Comparison of ENCODE assay signal across 15 cellular contexts in genomic region chr13:98448642-98448928, GRCh38.
DNase-seq lines count a peak whose midpoint lies in the region; ATAC-seq and TF ChIP-seq lines count a peak whose summit lies in the region.
"Had no signal": no experiment of that assay in that cellular context is flagged by ENCODE, and none has a peak within 500 bp of the region (broad histone marks: within the 10 kb centered on the region; RNA-seq: fewer than 3 reads in every experiment).

No MANE protein-coding gene starts in this region.

- H3K27ac Mint-ChIP-seq in activated T-helper 17 cell treated with anti-CD3 and anti-CD28 coated beads, Interleukin-2, amount 50 U/mL, for 72 hours = peak overlapping the region; percentile 83
- no peak overlapping the region for H3K27ac Mint-ChIP-seq in neural crest cell (ENCODE audit: unreplicated experiment)
- H3K27ac Mint-ChIP-seq: activated naive CD8-positive, alpha-beta T cell treated with anti-CD3 and anti-CD28 coated beads, Interleukin-2, amount 50 U/mL, for 24 hours had no signal

- H3K4me3 Mint-ChIP-seq in activated T-helper 17 cell treated with anti-CD3 and anti-CD28 coated beads, Interleukin-2, amount 50 U/mL, for 72 hours = no peak overlapping the region
- H3K4me3 Mint-ChIP-seq in neural crest cell = peak overlapping the region; percentile 35
- H3K4me3 Mint-ChIP-seq: activated naive CD8-positive, alpha-beta T cell treated with anti-CD3 and anti-CD28 coated beads, Interleukin-2, amount 50 U/mL, for 24 hours; activated T-cell treated with anti-CD3 and anti-CD28 coated beads, Interleukin-2, amount 50 U/mL, for 72 hours had no signal

- DNase-seq in GM12865 (ENCODE audit: low read depth) (peak; percentile 26), neural crest cell (ENCODE audit: low read depth, low spot score) (no peak), 8988T (no peak), omental fat pad (ENCODE audit: low spot score) (no peak)
- DNase-seq: stimulated activated CD4-positive, alpha-beta T cell treated with anti-CD3 and anti-CD28 coated beads, Interleukin-12 subunit alpha, Interleukin-12 subunit beta, amount 100 ng/mL, for 4 hours had no signal

- peak; percentile 64 for TF ChIP-seq CTCF in C4-2B (conservative IDR thresholded peaks at IDR 0.05)
- TF ChIP-seq CTCF in GM12865 (IDR thresholded peaks at IDR 0.05; ENCODE audit: insufficient read depth, low read depth, low read length, missing control alignments) = no peak
- no peak for TF ChIP-seq CTCF in neural crest cell (conservative IDR thresholded peaks at IDR 0.05)
- no peak for TF ChIP-seq CTCF in omental fat pad (IDR thresholded peaks at IDR 0.05)

- H3K27ac ChIP-seq in C4-2B = no peak overlapping the region
- H3K27ac ChIP-seq: cardiac muscle cell, gastrocnemius medialis, GM23248 had no signal

- H3K27me3 Mint-ChIP-seq in activated T-helper 17 cell treated with anti-CD3 and anti-CD28 coated beads, Interleukin-2, amount 50 U/mL, for 72 hours = no peaks in the 10 kb centered on the region
- peaks cover 5% of the 10 kb centered on the region for H3K27me3 Mint-ChIP-seq in neural crest cell (ENCODE audit: low read depth)
- H3K27me3 Mint-ChIP-seq: activated naive CD8-positive, alpha-beta T cell treated with anti-CD3 and anti-CD28 coated beads, Interleukin-2, amount 50 U/mL, for 24 hours had no signal

- no peak overlapping the region for H3K4me3 ChIP-seq in GM12865 (ENCODE audit: low read depth, low read length)
- H3K4me3 ChIP-seq: cardiac muscle cell, gastrocnemius medialis, GM23248 had no signal

- no peaks in the 10 kb centered on the region for H3K9me3 Mint-ChIP-seq in activated T-helper 17 cell treated with anti-CD3 and anti-CD28 coated beads, Interleukin-2, amount 50 U/mL, for 72 hours
- no peaks in the 10 kb centered on the region for H3K9me3 Mint-ChIP-seq in neural crest cell
- H3K9me3 Mint-ChIP-seq: activated naive CD8-positive, alpha-beta T cell treated with anti-CD3 and anti-CD28 coated beads, Interleukin-2, amount 50 U/mL, for 24 hours; activated T-cell treated with anti-CD3 and anti-CD28 coated beads, Interleukin-2, amount 50 U/mL, for 72 hours had no signal

- peaks cover 81% of the 10 kb centered on the region for H3K36me3 Mint-ChIP-seq in activated T-helper 17 cell treated with anti-CD3 and anti-CD28 coated beads, Interleukin-2, amount 50 U/mL, for 72 hours (ENCODE audit: low read depth)
- H3K36me3 Mint-ChIP-seq in neural crest cell (ENCODE audit: low read depth) = peaks cover 19% of the 10 kb centered on the region

- peaks cover 26% of the 10 kb centered on the region for H3K4me1 Mint-ChIP-seq in activated T-helper 17 cell treated with anti-CD3 and anti-CD28 coated beads, Interleukin-2, amount 50 U/mL, for 72 hours
- peaks cover 40% of the 10 kb centered on the region for H3K4me1 Mint-ChIP-seq in neural crest cell

- no peak for ATAC-seq in activated T-helper 17 cell treated with anti-CD3 and anti-CD28 coated beads, Interleukin-2, amount 50 U/mL, for 72 hours (replicated peaks)
- no peak for ATAC-seq in HG02588 (IDR thresholded peaks at IDR 0.05; ENCODE audit: unreplicated experiment)
- no peak for ATAC-seq in omental fat pad (ENCODE audit: low FRiP score)
- ATAC-seq: activated naive CD8-positive, alpha-beta T cell treated with anti-CD3 and anti-CD28 coated beads, Interleukin-2, amount 50 U/mL, for 24 hours; activated T-cell treated with anti-CD3 and anti-CD28 coated beads, Interleukin-2, amount 50 U/mL, for 72 hours; esophagus mucosa; left cardiac atrium had no signal
